Comparison of ENCODE assay signal across 8 cellular contexts in the genomic region with DNA sequence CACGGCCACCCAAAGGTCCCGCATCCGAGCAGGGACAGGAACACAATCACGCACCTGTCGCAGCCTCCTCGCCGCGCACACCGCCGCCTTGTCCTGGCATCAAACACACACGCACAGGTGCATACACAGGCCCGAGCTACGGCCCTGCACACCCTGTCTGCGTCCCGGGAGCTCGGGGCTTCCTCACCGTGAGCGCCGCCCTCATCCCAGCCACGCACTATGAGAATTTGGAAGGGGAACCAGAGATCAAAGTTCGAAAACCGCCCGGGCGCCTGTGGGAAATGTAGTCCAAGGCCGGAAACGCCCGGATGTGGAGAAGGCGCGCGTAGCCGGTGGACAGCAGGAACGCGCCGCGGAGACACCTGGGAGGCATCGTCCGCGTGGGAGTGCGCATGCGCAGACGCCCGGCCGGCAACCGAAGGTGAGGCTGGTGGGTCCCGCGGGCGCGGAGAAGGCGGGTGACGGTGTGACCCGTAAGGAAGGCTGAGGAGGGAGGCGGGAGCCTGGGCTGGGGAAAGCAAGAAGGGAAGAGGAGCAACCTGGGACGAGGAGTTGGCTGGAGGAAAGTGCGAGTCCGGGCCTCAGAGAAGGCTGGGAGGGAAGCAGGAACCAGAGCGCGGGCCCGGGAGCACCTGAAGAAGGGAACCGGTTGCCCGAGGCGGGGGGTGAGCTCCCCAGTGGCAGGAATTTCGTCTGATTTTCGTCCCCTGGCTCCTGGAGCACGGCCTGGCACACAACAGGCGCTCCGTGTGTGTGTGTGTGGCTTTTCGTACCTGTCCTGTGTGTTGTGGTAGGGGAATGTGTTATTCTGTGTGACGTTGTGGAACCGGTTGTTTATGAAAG. TPM values are rescaled to one million over a fixed set of nuclear protein-coding genes. Genes with fewer than 3 reads are reported as not detected.
DNase-seq lines count a peak whose midpoint lies in the region; ATAC-seq, FAIRE-seq and TF ChIP-seq lines count a peak whose summit lies in the region.

A gene (plus strand): TSS at position 399 of the 843 bp plus-strand sequence. CDS start 7,256 bp downstream, outside the sequence.

- POLR2A ChIA-PET in activated CD4-positive, alpha-beta T cell treated with anti-CD3 and anti-CD28 coated beads for 36 hours (lab: Charles Lee): interaction anchor here (0.6 to 1.1 kb wide), 3 partner anchors 13 to 717 kb away, joined by 3 to 4 read pairs (median 3); a partner anchor contains a TSS

- H3K4me3 Mint-ChIP-seq in activated CD4-positive, alpha-beta T cell treated with anti-CD3 and anti-CD28 coated beads for 36 hours: peak within 1 kb of the TSS; percentile 99

- CTCF ChIA-PET in activated CD4-positive, alpha-beta T cell treated with anti-CD3 and anti-CD28 coated beads for 36 hours (lab: Charles Lee): interaction anchor here (0.5 to 0.7 kb wide), 2 partner anchors 36 to 176 kb away, joined by 3 read pairs; no protein-coding TSS in a partner anchor

- peak; percentile 72 for FAIRE-seq in colon (lab: Jason Lieb, UNC)

- H3K9me3 Mint-ChIP-seq in activated CD4-positive, alpha-beta T cell treated with anti-CD3 and anti-CD28 coated beads for 36 hours (ENCODE audit: low read depth): peaks cover 25% of the 10 kb centered on the region

- DNase-seq in AG10803 (ENCODE audit: low read depth): peak; percentile 92
- DNase-seq in NCI-H510A (lab: John Stamatoyannopoulos, UW): peak; percentile 91
- peak; percentile 99 for DNase-seq in activated CD4-positive, alpha-beta T cell treated with anti-CD3 and anti-CD28 coated beads for 36 hours
- peak; percentile 91 for DNase-seq in kidney glomerular epithelial cell (lab: John Stamatoyannopoulos, UW)
- peak; percentile 97 for DNase-seq in stimulated activated CD4-positive, alpha-beta T cell treated with anti-CD3 and anti-CD28 coated beads, Interleukin-15, amount 100 ng/mL, for 48 hours (ENCODE audit: low read depth in 2 of 2)

- no peak for TF ChIP-seq CTCF in AG10803 (conservative IDR thresholded peaks at IDR 0.05; ENCODE audit: low read length)

- ATAC-seq in GM19035 (IDR thresholded peaks at IDR 0.05; ENCODE audit: unreplicated experiment) (peak; percentile 90), HG03342 (IDR thresholded peaks at IDR 0.05; ENCODE audit: unreplicated experiment) (peak; percentile 86)
- ATAC-seq in activated CD4-positive, alpha-beta T cell treated with anti-CD3 and anti-CD28 coated beads for 36 hours: peak; percentile 93

- intact Hi-C loops in activated CD4-positive, alpha-beta T cell treated with anti-CD3 and anti-CD28 coated beads for 36 hours (cut with DNase I, micrococcal nuclease): loop anchor here (1.0 to 5.0 kb wide), 22 partner anchors 21 to 1090 kb away; a partner anchor contains a TSS

- peaks cover 68% of the 10 kb centered on the region for H3K36me3 Mint-ChIP-seq in activated CD4-positive, alpha-beta T cell treated with anti-CD3 and anti-CD28 coated beads for 36 hours (ENCODE audit: low read depth)

- H3K4me1 Mint-ChIP-seq in activated CD4-positive, alpha-beta T cell treated with anti-CD3 and anti-CD28 coated beads for 36 hours: peaks cover 27% of the 10 kb centered on the region

- peak within 1 kb of the TSS; percentile 96 for H3K4me3 ChIP-seq in AG10803 (ENCODE audit: low read length)

- H3K27ac Mint-ChIP-seq in activated CD4-positive, alpha-beta T cell treated with anti-CD3 and anti-CD28 coated beads for 36 hours: peak within 1 kb of the TSS; percentile 96

- no peaks in the 10 kb centered on the region for H3K27me3 Mint-ChIP-seq in activated CD4-positive, alpha-beta T cell treated with anti-CD3 and anti-CD28 coated beads for 36 hours

RNA-seq across cellular contexts. Expression of the gene that starts here (rescaled TPM):
- 1 to 10 TPM; 7.4 to 8.6 TPM for total RNA-seq in activated CD4-positive, alpha-beta T cell treated with anti-CD3 and anti-CD28 coated beads for 36 hours

Comparison
In these comparisons a context has a peak if more than half of its experiments do, and no peak if none do; other contexts are left out.
1. Peak in every context shown above with its lines: DNase-seq, ATAC-seq and H3K4me3 ChIP-seq.